Comparison of ENCODE assay signal across 8 cellular contexts in genomic region chr1:121519756-121520286, GRCh38.
DNase-seq lines count a peak whose midpoint lies in the region; ATAC-seq and TF ChIP-seq lines count a peak whose summit lies in the region.
"Not testable (repeated sequence)": the region's sequence is repeated elsewhere in the genome, so short reads cannot be mapped to it uniquely, and the experiment has no call there.

No MANE protein-coding gene starts in this region.

- ATAC-seq in activated naive CD8-positive, alpha-beta T cell treated with anti-CD3 and anti-CD28 coated beads, Interleukin-2, amount 10 ng/mL, durations not matched to agents 7 days and 5 days (ENCODE audit: low read depth); natural killer cell treated with Interleukin-12 subunit alpha and Interleukin-12 subunit beta and Interleukin-15 and Interleukin-18, amount 100 ng/mL, for 72 hours; stimulated activated effector memory CD8-positive, alpha-beta T cell treated with anti-CD3 and anti-CD28 coated beads, Interleukin-12 subunit alpha, Interleukin-12 subunit beta, amount 100 ng/mL, for 72 hours: not testable (repeated sequence)

- peak overlapping the region; percentile 85 to 98 (median 92) for H3K4me2 ChIP-seq in BLaER1 treated with 17β-estradiol and CSF1 and Interleukin-3, amounts not matched to agents 10 nM and 100 nM

- H3K36me3 ChIP-seq in BLaER1 treated with 17β-estradiol and CSF1 and Interleukin-3, amounts not matched to agents 10 nM and 100 nM; KOPT-K1 (ENCODE audit: insufficient read depth, low read length); endocrine pancreas (ENCODE audit: control insufficient read depth, insufficient read depth, low read length); iPS-18a (ENCODE audit: control insufficient read depth, low read depth, low read length): not testable (repeated sequence)

- not testable (repeated sequence) for H4K20me1 ChIP-seq in BLaER1 treated with 17β-estradiol and CSF1 and Interleukin-3, amounts not matched to agents 10 nM and 100 nM

- H3K27me3 Mint-ChIP-seq in activated naive CD8-positive, alpha-beta T cell treated with anti-CD3 and anti-CD28 coated beads, Interleukin-2, amount 10 ng/mL, durations not matched to agents 7 days and 5 days; natural killer cell treated with Interleukin-12 subunit alpha and Interleukin-12 subunit beta and Interleukin-15 and Interleukin-18, amount 100 ng/mL, for 72 hours: not testable (repeated sequence)

- POLR2A ChIA-PET in activated naive CD8-positive, alpha-beta T cell treated with anti-CD3 and anti-CD28 coated beads, Interleukin-2, amount 10 ng/mL, durations not matched to agents 7 days and 5 days (lab: Charles Lee): interaction anchor here (0.9 to 1.0 kb wide), 3 partner anchors 9 to 61 kb away, joined by 3 to 5 read pairs (median 3); no protein-coding TSS in a partner anchor

- H3K9ac ChIP-seq in BLaER1 treated with 17β-estradiol and CSF1 and Interleukin-3, amounts not matched to agents 10 nM and 100 nM: peak overlapping the region; percentile 82 to 95 (median 90)
- peak overlapping the region; percentile 51 for H3K9ac ChIP-seq in endocrine pancreas (ENCODE audit: control insufficient read depth, insufficient read depth, low read length)
- H3K9ac ChIP-seq in iPS-18a (ENCODE audit: low read length): peak overlapping the region; percentile 68

- H3K27me3 ChIP-seq in BLaER1 treated with 17β-estradiol and CSF1 and Interleukin-3, amounts not matched to agents 10 nM and 100 nM; endocrine pancreas (ENCODE audit: control insufficient read depth, insufficient read depth, low read length); iPS-18a (ENCODE audit: control insufficient read depth, insufficient read depth, low read length): not testable (repeated sequence)

- H3K27ac Mint-ChIP-seq in activated naive CD8-positive, alpha-beta T cell treated with anti-CD3 and anti-CD28 coated beads, Interleukin-2, amount 10 ng/mL, durations not matched to agents 7 days and 5 days: peak overlapping the region; percentile 95
- H3K27ac Mint-ChIP-seq in natural killer cell treated with Interleukin-12 subunit alpha and Interleukin-12 subunit beta and Interleukin-15 and Interleukin-18, amount 100 ng/mL, for 72 hours: peak overlapping the region; percentile 62 to 78
- peak overlapping the region; percentile 91 for H3K27ac Mint-ChIP-seq in stimulated activated effector memory CD8-positive, alpha-beta T cell treated with anti-CD3 and anti-CD28 coated beads, Interleukin-12 subunit alpha, Interleukin-12 subunit beta, amount 100 ng/mL, for 72 hours

- H3K4me3 ChIP-seq in BLaER1 treated with 17β-estradiol and CSF1 and Interleukin-3, amounts not matched to agents 10 nM and 100 nM: peak overlapping the region; percentile 68 to 84 (median 74)
- H3K4me3 ChIP-seq in endocrine pancreas (ENCODE audit: control insufficient read depth, insufficient read depth, low read length) (peak overlapping the region; percentile 34), iPS-18a (ENCODE audit: low read length) (peak overlapping the region; percentile 85)

- H3K27ac ChIP-seq in BLaER1 treated with 17β-estradiol and CSF1 and Interleukin-3, amounts not matched to agents 10 nM and 100 nM: peak overlapping the region; percentile 67 to 96 (median 95); a peak in 21 of 22 replicates
- H3K27ac ChIP-seq in KOPT-K1 (ENCODE audit: low read depth, low read length, poor library complexity, severe bottlenecking) (peak overlapping the region; percentile 98), VCaP (peak overlapping the region; percentile 77)
- H3K27ac ChIP-seq in iPS-18a (ENCODE audit: low read length): not testable (repeated sequence)

- not testable (repeated sequence) for H3K9me3 Mint-ChIP-seq in activated naive CD8-positive, alpha-beta T cell treated with anti-CD3 and anti-CD28 coated beads, Interleukin-2, amount 10 ng/mL, durations not matched to agents 7 days and 5 days; natural killer cell treated with Interleukin-12 subunit alpha and Interleukin-12 subunit beta and Interleukin-15 and Interleukin-18, amount 100 ng/mL, for 72 hours; stimulated activated effector memory CD8-positive, alpha-beta T cell treated with anti-CD3 and anti-CD28 coated beads, Interleukin-12 subunit alpha, Interleukin-12 subunit beta, amount 100 ng/mL, for 72 hours

- peak overlapping the region; percentile 79 for H3K4me3 Mint-ChIP-seq in activated naive CD8-positive, alpha-beta T cell treated with anti-CD3 and anti-CD28 coated beads, Interleukin-2, amount 10 ng/mL, durations not matched to agents 7 days and 5 days
- H3K4me3 Mint-ChIP-seq in natural killer cell treated with Interleukin-12 subunit alpha and Interleukin-12 subunit beta and Interleukin-15 and Interleukin-18, amount 100 ng/mL, for 72 hours: peak overlapping the region; percentile 88
- H3K4me3 Mint-ChIP-seq in stimulated activated effector memory CD8-positive, alpha-beta T cell treated with anti-CD3 and anti-CD28 coated beads, Interleukin-12 subunit alpha, Interleukin-12 subunit beta, amount 100 ng/mL, for 72 hours: peak overlapping the region; percentile 85

- not testable (repeated sequence) for H3K9me3 ChIP-seq in BLaER1 treated with 17β-estradiol and CSF1 and Interleukin-3, amounts not matched to agents 10 nM and 100 nM (replicated peaks in 1 of 11); KOPT-K1 (ENCODE audit: insufficient read depth, low read length, poor library complexity, severe bottlenecking); endocrine pancreas (ENCODE audit: control insufficient read depth, low read length); iPS-18a (ENCODE audit: control insufficient read depth, low read depth, low read length)

- not testable (repeated sequence) for H3K36me3 Mint-ChIP-seq in activated naive CD8-positive, alpha-beta T cell treated with anti-CD3 and anti-CD28 coated beads, Interleukin-2, amount 10 ng/mL, durations not matched to agents 7 days and 5 days; natural killer cell treated with Interleukin-12 subunit alpha and Interleukin-12 subunit beta and Interleukin-15 and Interleukin-18, amount 100 ng/mL, for 72 hours; stimulated activated effector memory CD8-positive, alpha-beta T cell treated with anti-CD3 and anti-CD28 coated beads, Interleukin-12 subunit alpha, Interleukin-12 subunit beta, amount 100 ng/mL, for 72 hours

- peak; percentile 33 for DNase-seq in activated naive CD8-positive, alpha-beta T cell treated with anti-CD3 and anti-CD28 coated beads, Interleukin-2, amount 10 ng/mL, durations not matched to agents 7 days and 5 days
- not testable (repeated sequence) for DNase-seq in natural killer cell treated with Interleukin-12 subunit alpha and Interleukin-12 subunit beta and Interleukin-15 and Interleukin-18, amount 100 ng/mL, for 72 hours (ENCODE audit: low spot score)
- peak in 1 of 2 donors; percentile 2 for DNase-seq in stimulated activated effector memory CD8-positive, alpha-beta T cell treated with anti-CD3 and anti-CD28 coated beads, Interleukin-12 subunit alpha, Interleukin-12 subunit beta, amount 100 ng/mL, for 72 hours (ENCODE audit: low spot score in 2 of 2)

- peaks cover 39% of the 10 kb centered on the region for H3K4me1 Mint-ChIP-seq in activated naive CD8-positive, alpha-beta T cell treated with anti-CD3 and anti-CD28 coated beads, Interleukin-2, amount 10 ng/mL, durations not matched to agents 7 days and 5 days
- peaks cover 29 to 33% of the 10 kb centered on the region in 2 donors for H3K4me1 Mint-ChIP-seq in natural killer cell treated with Interleukin-12 subunit alpha and Interleukin-12 subunit beta and Interleukin-15 and Interleukin-18, amount 100 ng/mL, for 72 hours (ENCODE audit: low read depth in 2 of 2)
- peaks cover 42% of the 10 kb centered on the region for H3K4me1 Mint-ChIP-seq in stimulated activated effector memory CD8-positive, alpha-beta T cell treated with anti-CD3 and anti-CD28 coated beads, Interleukin-12 subunit alpha, Interleukin-12 subunit beta, amount 100 ng/mL, for 72 hours

- peaks cover 39 to 59% (median 44%) of the 10 kb centered on the region in 10 experiments for H3K4me1 ChIP-seq in BLaER1 treated with 17β-estradiol and CSF1 and Interleukin-3, amounts not matched to agents 10 nM and 100 nM
- H3K4me1 ChIP-seq in endocrine pancreas (ENCODE audit: control insufficient read depth, insufficient read depth, low read length): not testable (repeated sequence)
- peaks cover 12% of the 10 kb centered on the region for H3K4me1 ChIP-seq in iPS-18a (ENCODE audit: control insufficient read depth, low read depth, low read length)

- TF ChIP-seq CTCF in VCaP (conservative IDR thresholded peaks at IDR 0.05): not testable (repeated sequence)

Comparison
In these comparisons a context has a peak if more than half of its experiments do, and no peak if none do; other contexts are left out.
1. H3K4me3 ChIP-seq: peak in every context shown above with its lines; median percentile 85 in iPS-18a; 74 in BLaER1 treated with 17β-estradiol and CSF1 and Interleukin-3, amounts not matched to agents 10 nM and 100 nM; 34 in endocrine pancreas.